Comparison of ENCODE assay signal across 28 cellular contexts in genomic region chr9:90987566-90987965, GRCh38.
"Had no signal": no experiment of that assay in that cellular context is flagged by ENCODE, and none has a peak within 500 bp of the region (broad histone marks: within the 10 kb centered on the region; RNA-seq: fewer than 3 reads in every experiment).

No MANE protein-coding gene starts in this region.

- H3K4me1 Mint-ChIP-seq: activated CD4-positive, alpha-beta memory T cell treated with anti-CD3 and anti-CD28 coated beads, Interleukin-2, amount 10 ng/mL, durations not matched to agents 7 days and 5 days; activated T-helper 17 cell treated with anti-CD3 and anti-CD28 coated beads, Interleukin-2, amount 50 U/mL, for 72 hours; T-helper 17 cell had no signal

- H3K27ac Mint-ChIP-seq: activated CD4-positive, alpha-beta memory T cell treated with anti-CD3 and anti-CD28 coated beads, Interleukin-2, amount 10 ng/mL, durations not matched to agents 7 days and 5 days; activated naive CD4-positive, alpha-beta T cell treated with anti-CD3 and anti-CD28 coated beads for 36 hours; activated naive CD8-positive, alpha-beta T cell; activated T-helper 17 cell treated with anti-CD3 and anti-CD28 coated beads, Interleukin-2, amount 50 U/mL, for 72 hours; T-helper 17 cell had no signal

- H3K36me3 Mint-ChIP-seq: activated naive CD8-positive, alpha-beta T cell; brain had no signal

- DNase-seq: activated CD4-positive, alpha-beta memory T cell treated with anti-CD3 and anti-CD28 coated beads, Interleukin-2, amount 10 ng/mL, durations not matched to agents 7 days and 5 days; activated CD4-positive, alpha-beta T cell treated with anti-CD3 and anti-CD28 coated beads, Interleukin-2, amount 50 U/mL, for 1 hour; activated CD4-positive, CD25-positive, alpha-beta regulatory T cell; activated gamma-delta T cell; activated naive CD4-positive, alpha-beta T cell treated with anti-CD3 and anti-CD28 coated beads for 36 hours; activated T-cell treated with anti-CD3 and anti-CD28 coated beads for 4 hours; activated T-cell treated with anti-CD3 and anti-CD28 coated beads, Interleukin-2, amount 50 U/mL, for 48 hours; amygdala; NCI-H1048; NCI-H146; NCI-H1930; NCI-H2171; NCI-H345; NCI-H510A; NCI-H526 treated with DMSO at 0.1 percent for 48 hours; NCI-H82; NK-92 treated with Interleukin-12 subunit alpha and Interleukin-12 subunit beta, amount 100 ng/mL, for 24 hours; OCI-M1; Peyer's patch; Right ventricle myocardium superior; T-helper 17 cell; T-helper 9 cell had no signal

- ATAC-seq: activated T-helper 17 cell treated with anti-CD3 and anti-CD28 coated beads, Interleukin-2, amount 50 U/mL, for 72 hours; T-helper 17 cell had no signal

- H3K27ac ChIP-seq: cardiac muscle cell, Peyer's patch, RWPE1, SJSA1 had no signal

- H3K4me3 Mint-ChIP-seq: activated CD4-positive, alpha-beta memory T cell treated with anti-CD3 and anti-CD28 coated beads, Interleukin-2, amount 10 ng/mL, durations not matched to agents 7 days and 5 days; activated naive CD4-positive, alpha-beta T cell treated with anti-CD3 and anti-CD28 coated beads for 36 hours; activated naive CD8-positive, alpha-beta T cell; activated T-helper 17 cell treated with anti-CD3 and anti-CD28 coated beads, Interleukin-2, amount 50 U/mL, for 72 hours; brain; T-helper 17 cell had no signal

- H3K9me3 Mint-ChIP-seq: activated CD4-positive, alpha-beta memory T cell treated with anti-CD3 and anti-CD28 coated beads, Interleukin-2, amount 10 ng/mL, durations not matched to agents 7 days and 5 days; activated naive CD4-positive, alpha-beta T cell treated with anti-CD3 and anti-CD28 coated beads for 36 hours had no signal
